In the genomic region with DNA sequence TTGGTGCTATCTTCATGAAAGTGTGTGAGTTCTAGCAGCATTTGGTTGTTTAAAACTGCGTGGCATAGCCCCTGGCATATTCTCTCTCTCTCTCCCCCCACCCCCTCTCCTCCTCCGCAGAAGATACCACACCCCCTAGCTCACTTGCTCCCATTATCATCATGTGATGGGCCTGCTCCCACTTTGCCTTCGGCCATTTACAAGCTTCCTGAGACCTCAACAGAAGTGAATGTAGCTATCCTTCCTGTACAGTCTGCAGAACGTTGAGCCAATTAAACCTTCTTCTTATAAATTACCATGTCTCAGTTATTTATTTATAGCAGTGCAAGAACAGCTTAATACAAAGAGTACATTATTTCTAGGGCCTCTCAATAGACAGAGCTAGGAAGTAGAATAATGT, we compare ENCODE assay signal across 34 cellular contexts.
DNase-seq lines count a peak whose midpoint lies in the region; TF ChIP-seq lines count a peak whose summit lies in the region.
"Had no signal": no experiment of that assay in that cellular context is flagged by ENCODE, and none has a peak within 500 bp of the region (broad histone marks: within the 10 kb centered on the region; RNA-seq: fewer than 3 reads in every experiment).

No MANE protein-coding gene starts in this region.

- H3K27me3 ChIP-seq in breast epithelium, result no peaks in the 10 kb centered on the region
- no peaks in the 10 kb centered on the region for H3K27me3 ChIP-seq in H9 (ENCODE audit: insufficient read depth, low read length)
- H3K27me3 ChIP-seq: BE2C; BLaER1; BLaER1 treated with 17β-estradiol and CSF1 and Interleukin-3, amounts not matched to agents 10 nM and 100 nM had no signal

- H2BK15ac ChIP-seq in H9 (ENCODE audit: low read depth, low read length), result no peak overlapping the region

- in situ Hi-C loops in SK-MEL-5 (cut with HindIII; ENCODE audit: low pct_unique_long_range_greater_than_20kb, low sequenced_read_pairs), result no loop called here

- H3K9me3 ChIP-seq in breast epithelium (peaks cover 25 to 47% of the 10 kb centered on the region in 2 donors), H9 (ENCODE audit: control insufficient read depth, low read depth, low read length) (peaks cover 8% of the 10 kb centered on the region)
- H3K9me3 ChIP-seq: A549, Caco-2 had no signal

- H2BK120ac ChIP-seq in H9 (ENCODE audit: low read depth, low read length, poor library complexity, severe bottlenecking), result no peak overlapping the region

- no peak overlapping the region for H3K4ac ChIP-seq in H9 (ENCODE audit: low read depth, low read length)

- no peak overlapping the region for H3T11ph ChIP-seq in H9 (ENCODE audit: low read length)

- H3K14ac ChIP-seq in H9 (ENCODE audit: insufficient read depth, low read length), result no peak overlapping the region

- H3K4me3 Mint-ChIP-seq in H9, result no peak overlapping the region
- H3K4me3 Mint-ChIP-seq: B cell; CD14-positive monocyte; CD4-positive, alpha-beta memory T cell; CD4-positive, alpha-beta T cell; CD4-positive, CD25-positive, alpha-beta regulatory T cell; CD8-positive, alpha-beta memory T cell; CD8-positive, alpha-beta T cell had no signal

- no peaks in the 10 kb centered on the region for H4K20me1 ChIP-seq in H9 (ENCODE audit: control insufficient read depth, insufficient read depth, insufficient read length)
- H4K20me1 ChIP-seq: BLaER1; BLaER1 treated with 17β-estradiol and CSF1 and Interleukin-3, amounts not matched to agents 10 nM and 100 nM had no signal

- H3K23me2 ChIP-seq in H9 (ENCODE audit: insufficient read length, low read depth, low read length, poor library complexity, severe bottlenecking), result no peaks in the 10 kb centered on the region

- H2BK12ac ChIP-seq in H9 (ENCODE audit: insufficient read length, low read depth, low read length), result no peak overlapping the region

- peaks cover 5 to 40% (median 16%) of the 10 kb centered on the region in 3 experiments for H3K36me3 Mint-ChIP-seq in H9 (ENCODE audit: insufficient read depth in 1 of 3, low read depth in 3 of 3)
- H3K36me3 Mint-ChIP-seq: CD14-positive monocyte; CD4-positive, alpha-beta memory T cell; CD4-positive, CD25-positive, alpha-beta regulatory T cell; CD8-positive, alpha-beta memory T cell; CD8-positive, alpha-beta T cell had no signal

- H2AFZ ChIP-seq in H9 (ENCODE audit: low read length), result no peak overlapping the region

- no peak overlapping the region for H3K27ac Mint-ChIP-seq in H9
- H3K27ac Mint-ChIP-seq: B cell; CD14-positive monocyte; CD4-positive, alpha-beta memory T cell; CD4-positive, alpha-beta T cell; CD4-positive, CD25-positive, alpha-beta regulatory T cell; CD8-positive, alpha-beta T cell had no signal

- H3K36me3 ChIP-seq in breast epithelium, result no peaks in the 10 kb centered on the region
- H3K36me3 ChIP-seq: BE2C, BLaER1 had no signal

- H4K91ac ChIP-seq in H9 (ENCODE audit: insufficient read length, low read depth, low read length), result no peak overlapping the region

- TF ChIP-seq CTCF in breast epithelium (IDR thresholded peaks at IDR 0.05) (no peak), H9 (conservative IDR thresholded peaks at IDR 0.05) (no peak)

- H2AK5ac ChIP-seq in H9 (ENCODE audit: insufficient read length, low read length), result no peak overlapping the region

- no peak overlapping the region for H3K4me3 ChIP-seq in breast epithelium
- H3K4me3 ChIP-seq: A549; BLaER1; BLaER1 treated with 17β-estradiol and CSF1 and Interleukin-3, amounts not matched to agents 10 nM and 100 nM had no signal

- no peak overlapping the region for H2BK20ac ChIP-seq in H9 (ENCODE audit: low read depth, low read length, poor library complexity, severe bottlenecking)

- no peak overlapping the region for H3K23ac ChIP-seq in H9 (ENCODE audit: insufficient read length, low read depth, low read length)

- DNase-seq in COLO829 (ENCODE audit: low spot score), result peak; percentile 77
- peak; percentile 94 for DNase-seq in SK-MEL-5 (ENCODE audit: low read depth, low spot score)
- peak; percentile 39 for DNase-seq in epidermal melanocyte (ENCODE audit: insufficient read length, low spot score)
- peak; percentile 94 for DNase-seq in foreskin melanocyte
- DNase-seq in NCI-H1694 (lab: John Stamatoyannopoulos, UW), result no peak
- no peak for DNase-seq in breast epithelium (ENCODE audit: low spot score in 2 of 2)
- no peak for DNase-seq in H9
- no peak for DNase-seq in DMS79 treated with DMSO at 0.1 percent for 48 hours (lab: John Stamatoyannopoulos, UW)
- DNase-seq: 8988T; ACHN; AML-193; BE2C; C1 segment of cervical spinal cord; Caco-2; Calu3; CD4-positive, alpha-beta memory T cell; CD4-positive, alpha-beta T cell; CD4-positive, CD25-positive, alpha-beta regulatory T cell; CD8-positive, alpha-beta memory T cell; CD8-positive, alpha-beta T cell; COR-L47; DMS 273 treated with DMSO at 0.1 percent for 48 hours; DMS153; DMS53; DMS79; DND-41; EL had no signal

- H4K8ac ChIP-seq in H9 (replicated peaks; ENCODE audit: insufficient read length, low read depth, low read length), result no peak overlapping the region

- no peaks in the 10 kb centered on the region for H3K4me1 ChIP-seq in breast epithelium
- H3K4me1 ChIP-seq in H9 (ENCODE audit: insufficient read depth, low read length), result no peaks in the 10 kb centered on the region
- H3K4me1 ChIP-seq: A549; BE2C; BLaER1; BLaER1 treated with 17β-estradiol and CSF1 and Interleukin-3, amounts not matched to agents 10 nM and 100 nM; Caco-2 had no signal

- peaks cover 37 to 49% of the 10 kb centered on the region in 2 experiments for H3K9me3 Mint-ChIP-seq in H9

- no peaks in the 10 kb centered on the region for H3K79me1 ChIP-seq in H9 (ENCODE audit: insufficient read depth, low read depth, low read length, poor library complexity, severe bottlenecking)

- H3K79me2 ChIP-seq in H9 (ENCODE audit: insufficient read depth, low read length), result no peaks in the 10 kb centered on the region

- H3K56ac ChIP-seq in H9 (ENCODE audit: insufficient read length, low read depth, low read length), result no peak overlapping the region

- H4K5ac ChIP-seq in H9 (ENCODE audit: insufficient read length, low read depth, low read length), result no peak overlapping the region

- no peak overlapping the region for H3K18ac ChIP-seq in H9 (ENCODE audit: insufficient read length, low read depth, low read length)

- no peaks in the 10 kb centered on the region for H3K27me3 Mint-ChIP-seq in H9 (ENCODE audit: low read depth)
- H3K27me3 Mint-ChIP-seq: B cell; CD4-positive, alpha-beta memory T cell; CD4-positive, alpha-beta T cell; CD4-positive, CD25-positive, alpha-beta regulatory T cell; CD8-positive, alpha-beta memory T cell had no signal

- H3K4me1 Mint-ChIP-seq in H9, result no peaks in the 10 kb centered on the region
- H3K4me1 Mint-ChIP-seq: B cell; CD14-positive monocyte; CD4-positive, alpha-beta memory T cell; CD4-positive, CD25-positive, alpha-beta regulatory T cell; CD8-positive, alpha-beta memory T cell had no signal

- H3K4me2 ChIP-seq in H9 (ENCODE audit: insufficient read depth, insufficient read length, low read length), result no peak overlapping the region
- H3K4me2 ChIP-seq: A549; BLaER1; BLaER1 treated with 17β-estradiol and CSF1 and Interleukin-3, amounts not matched to agents 10 nM and 100 nM had no signal

- no peak overlapping the region for H3K27ac ChIP-seq in breast epithelium
- H3K27ac ChIP-seq in H9 (ENCODE audit: insufficient read length, low read depth, low read length), result no peak overlapping the region
- H3K27ac ChIP-seq: 22Rv1; A549; BLaER1; BLaER1 treated with 17β-estradiol and CSF1 and Interleukin-3, amounts not matched to agents 10 nM and 100 nM; C4-2B had no signal

- no peak overlapping the region for H3K9ac ChIP-seq in H9 (ENCODE audit: extremely low read depth, insufficient read length, low read length)
- H3K9ac ChIP-seq: BLaER1; BLaER1 treated with 17β-estradiol and CSF1 and Interleukin-3, amounts not matched to agents 10 nM and 100 nM had no signal

- intact Hi-C loops in breast epithelium (cut with DNase I; ENCODE audit: low total_unique reads), result no loop called here

- WGBS in H9 (ENCODE audit: extremely low coverage, insufficient read length, low lambda C conversion rate), result no CpG with 5 or more reads among the region's 4 CpGs

- H2BK5ac ChIP-seq in H9 (ENCODE audit: insufficient read length, low read length), result no peak overlapping the region

- TF ChIP-seq POLR2A in breast epithelium (IDR thresholded peaks at IDR 0.05), result no peak

Comparison
In these comparisons a context has a peak if more than half of its experiments do, and no peak if none do; other contexts are left out.
1. DNase-seq: peak in COLO829 (single experiment), SK-MEL-5 (single experiment), epidermal melanocyte (single experiment) and foreskin melanocyte (single experiment); none in NCI-H1694 (single experiment), breast epithelium (0 of 2), H9 (single experiment) and DMS79 treated with DMSO at 0.1 percent for 48 hours (single experiment).